In the genomic region with DNA sequence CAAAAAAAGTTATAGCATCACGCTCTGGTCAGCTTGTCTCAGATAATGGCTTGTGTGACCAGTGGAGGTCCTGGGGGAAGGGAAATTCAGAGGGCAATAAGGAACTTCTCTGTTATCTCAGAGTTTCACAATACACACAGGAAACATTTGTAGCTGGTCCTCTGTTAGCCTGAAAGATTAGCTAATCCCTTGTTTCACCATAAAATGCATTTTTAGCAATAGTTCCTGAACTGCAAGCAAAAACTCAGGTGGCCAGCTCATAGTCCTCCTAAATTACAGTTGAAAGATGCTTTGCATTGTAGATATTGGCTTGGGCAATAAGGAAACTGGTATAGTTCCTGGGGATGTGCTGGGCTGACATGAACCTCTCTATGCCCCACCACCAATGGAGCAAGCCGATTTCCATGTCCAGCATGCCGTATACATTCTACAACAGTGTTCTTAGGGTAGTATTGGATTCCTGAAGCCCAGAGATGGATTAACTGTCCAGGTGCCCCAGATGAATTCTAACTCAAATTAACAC, we compare ENCODE assay signal across 9 cellular contexts.
DNase-seq lines count a peak whose midpoint lies in the region; ATAC-seq and TF ChIP-seq lines count a peak whose summit lies in the region.
"Had no signal": no experiment of that assay in that cellular context is flagged by ENCODE, and none has a peak within 500 bp of the region (broad histone marks: within the 10 kb centered on the region; RNA-seq: fewer than 3 reads in every experiment).

No MANE protein-coding gene starts in this region.

- H3K27me3 Mint-ChIP-seq in endothelial cell (ENCODE audit: unreplicated experiment) (no peaks in the 10 kb centered on the region), immature natural killer cell (ENCODE audit: low read depth in 3 of 3) (peaks cover 0 to 5% (median 2%) of the 10 kb centered on the region in 3 donors)
- H3K27me3 Mint-ChIP-seq in stimulated activated naive B cell treated with anti-CD40 and anti-IgM and Interleukin-4, amounts not matched to agents 10 μg/mL and 1 μg/mL and 100 μg/mL, for 72 hours: no peaks in the 10 kb centered on the region

- no peaks in the 10 kb centered on the region for H4K20me1 ChIP-seq in MM.1S (ENCODE audit: insufficient read depth, low read length)

- H3K9me3 Mint-ChIP-seq in endothelial cell (ENCODE audit: unreplicated experiment): no peaks in the 10 kb centered on the region
- no peaks in the 10 kb centered on the region for H3K9me3 Mint-ChIP-seq in stimulated activated naive B cell treated with anti-CD40 and anti-IgM and Interleukin-4, amounts not matched to agents 10 μg/mL and 1 μg/mL and 100 μg/mL, for 72 hours
- no peaks in the 10 kb centered on the region for H3K9me3 Mint-ChIP-seq in immature natural killer cell

- H3K4me1 Mint-ChIP-seq in endothelial cell (ENCODE audit: unreplicated experiment) (peaks cover 56% of the 10 kb centered on the region), immature natural killer cell (peaks cover 38 to 43% of the 10 kb centered on the region in 2 donors)
- H3K4me1 Mint-ChIP-seq in stimulated activated naive B cell treated with anti-CD40 and anti-IgM and Interleukin-4, amounts not matched to agents 10 μg/mL and 1 μg/mL and 100 μg/mL, for 72 hours: peaks cover 39 to 67% of the 10 kb centered on the region in 2 donors

- ATAC-seq in stimulated activated naive B cell treated with anti-CD40 and anti-IgM and Interleukin-4, amounts not matched to agents 10 μg/mL and 1 μg/mL and 100 μg/mL, for 72 hours (replicated peaks): no peak

- peak; percentile 56 for DNase-seq in activated CD8-positive, alpha-beta memory T cell treated with anti-CD3 and anti-CD28 coated beads for 24 hours
- no peak for DNase-seq in activated CD8-positive, alpha-beta memory T cell treated with anti-CD3 and anti-CD28 coated beads, Interleukin-2, amount 50 U/mL, for 48 hours
- DNase-seq in MM.1S (peak; percentile 72), endothelial cell (ENCODE audit: low spot score) (no peak), immature natural killer cell (no peak), posterior vena cava (ENCODE audit: low spot score) (no peak), activated gamma-delta T cell (lab: John Stamatoyannopoulos, UW) (no peak)
- no peak for DNase-seq in stimulated activated naive B cell treated with anti-CD40 and anti-IgM and Interleukin-4, amounts not matched to agents 10 μg/mL and 1 μg/mL and 100 μg/mL, for 72 hours
- DNase-seq: NCI-H1930 had no signal

- H3K9ac ChIP-seq in MM.1S (ENCODE audit: low read length): no peak overlapping the region

- H3K27me3 ChIP-seq in MM.1S (replicated peaks; ENCODE audit: insufficient read depth, low read length): no peaks in the 10 kb centered on the region

- no peaks in the 10 kb centered on the region for H3K79me2 ChIP-seq in MM.1S (ENCODE audit: low read length)

- H3K9me2 ChIP-seq in MM.1S (replicated peaks; ENCODE audit: insufficient read depth, low read length): no peaks in the 10 kb centered on the region

- 0 out of 2 replicates have a peak overlapping the region, but pooled peaks have one; percentile 1 for H2AFZ ChIP-seq in MM.1S (ENCODE audit: low read length)

- intact Hi-C loops in posterior vena cava (cut with DNase I): no loop called here

- peaks cover 29% of the 10 kb centered on the region for H3K4me1 ChIP-seq in MM.1S (ENCODE audit: low read length)

- peak overlapping the region; percentile 41; the same call in 1 of the 2 replicates for H3K27ac ChIP-seq in MM.1S (ENCODE audit: low read length)

- peak overlapping the region; percentile 90 for H3K27ac Mint-ChIP-seq in endothelial cell (ENCODE audit: unreplicated experiment)
- peak overlapping the region; percentile 87 for H3K27ac Mint-ChIP-seq in stimulated activated naive B cell treated with anti-CD40 and anti-IgM and Interleukin-4, amounts not matched to agents 10 μg/mL and 1 μg/mL and 100 μg/mL, for 72 hours
- peak overlapping the region in 3 of 6 donors; percentile 26 to 64 (median 53) for H3K27ac Mint-ChIP-seq in immature natural killer cell

- peaks cover 9% of the 10 kb centered on the region; the same call in 1 of the 2 replicates for H3F3A ChIP-seq in MM.1S (ENCODE audit: insufficient read depth, low read length)

- H3K9me3 ChIP-seq in MM.1S (replicated peaks; ENCODE audit: insufficient read depth, low read length): no peaks in the 10 kb centered on the region

- no peaks in the 10 kb centered on the region for H3K36me3 ChIP-seq in MM.1S (replicated peaks; ENCODE audit: insufficient read depth, low read length)

- H3K36me3 Mint-ChIP-seq in endothelial cell (ENCODE audit: low read depth, unreplicated experiment) (peaks cover 4% of the 10 kb centered on the region), immature natural killer cell (no peaks in the 10 kb centered on the region)
- H3K36me3 Mint-ChIP-seq in stimulated activated naive B cell treated with anti-CD40 and anti-IgM and Interleukin-4, amounts not matched to agents 10 μg/mL and 1 μg/mL and 100 μg/mL, for 72 hours: peaks cover 0 to 2% of the 10 kb centered on the region in 2 donors

- peak overlapping the region; percentile 27 for H3K4me2 ChIP-seq in MM.1S (ENCODE audit: low read depth, low read length)

- H3K4me3 Mint-ChIP-seq in endothelial cell (ENCODE audit: unreplicated experiment) (no peak overlapping the region), immature natural killer cell (peak overlapping the region in 2 of 5 donors; percentile 2 to 38)
- H3K4me3 Mint-ChIP-seq in stimulated activated naive B cell treated with anti-CD40 and anti-IgM and Interleukin-4, amounts not matched to agents 10 μg/mL and 1 μg/mL and 100 μg/mL, for 72 hours: peak overlapping the region in 1 of 2 donors; percentile 12

- TF ChIP-seq CTCF in MM.1S (IDR thresholded peaks at IDR 0.05; ENCODE audit: low read length): no peak
- TF ChIP-seq CTCF in endothelial cell (IDR thresholded peaks at IDR 0.05; ENCODE audit: unreplicated experiment): no peak

- H3K4me3 ChIP-seq in MM.1S (ENCODE audit: low read length): no peak overlapping the region

Comparison
In these comparisons a context has a peak if more than half of its experiments do, and no peak if none do; other contexts are left out.
1. DNase-seq: peak in activated CD8-positive, alpha-beta memory T cell treated with anti-CD3 and anti-CD28 coated beads for 24 hours (single experiment) and MM.1S (single experiment); none in activated CD8-positive, alpha-beta memory T cell treated with anti-CD3 and anti-CD28 coated beads, Interleukin-2, amount 50 U/mL, for 48 hours (single experiment), endothelial cell (single experiment), stimulated activated naive B cell treated with anti-CD40 and anti-IgM and Interleukin-4, amounts not matched to agents 10 μg/mL and 1 μg/mL and 100 μg/mL, for 72 hours (single experiment), immature natural killer cell (0 of 3), posterior vena cava (single experiment) and activated gamma-delta T cell (single experiment).